ENCODE assay signal across 21 cellular contexts in genomic region chr11:117944554-117944953, GRCh38. TPM values are rescaled to one million over a fixed set of nuclear protein-coding genes. Genes with fewer than 3 reads are reported as not detected.
DNase-seq lines count a peak whose midpoint lies in the region; ATAC-seq, FAIRE-seq and TF ChIP-seq lines count a peak whose summit lies in the region.
"Had no signal": no experiment of that assay in that cellular context is flagged by ENCODE, and none has a peak within 500 bp of the region (broad histone marks: within the 10 kb centered on the region; RNA-seq: fewer than 3 reads in every experiment).

No MANE protein-coding gene starts in this region.

- H3K9me3 Mint-ChIP-seq in T-helper 2 cell treated with Interferon-gamma antibody and Interleukin-4, amounts not matched to agents 5 μg/mL and 100 μg/mL, for 36 hours = peaks cover 7% of the 10 kb centered on the region
- H3K9me3 Mint-ChIP-seq in activated T-helper 2 cell treated with anti-CD3 and anti-CD28 coated beads, Interferon-gamma antibody, Interleukin-2, Interleukin-4, amounts not matched to agents 10 μg/mL and 5 μg/mL and 100 μg/mL, durations not matched to agents 14 hours and 24 hours and 36 hours = peaks cover 10% of the 10 kb centered on the region
- H3K9me3 Mint-ChIP-seq in osteocyte (ENCODE audit: unreplicated experiment) = no peaks in the 10 kb centered on the region
- H3K9me3 Mint-ChIP-seq in Calu3 (ENCODE audit: low read depth, unreplicated experiment) = peaks cover 5% of the 10 kb centered on the region
- H3K9me3 Mint-ChIP-seq: HFFc6 had no signal

- DNase-seq in T-helper 2 cell treated with Interferon-gamma antibody and Interleukin-4, amounts not matched to agents 5 μg/mL and 100 μg/mL, for 36 hours (ENCODE audit: low spot score) = no peak
- no peak for DNase-seq in T-helper 2 cell
- no peak for DNase-seq in GM19239 (ENCODE audit: insufficient read length, low spot score)
- no peak for DNase-seq in activated T-helper 2 cell treated with anti-CD3 and anti-CD28 coated beads, Interferon-gamma antibody, Interleukin-2, Interleukin-4, amounts not matched to agents 10 μg/mL and 5 μg/mL and 100 μg/mL, durations not matched to agents 14 hours and 24 hours and 36 hours (ENCODE audit: low spot score)
- DNase-seq in osteocyte (ENCODE audit: extremely low spot score, unreplicated experiment) = peak; percentile 34
- no peak for DNase-seq in pancreas
- DNase-seq in Calu3 = no peak
- no peak for DNase-seq in NCI-H82 treated with DMSO at 0.1 percent for 48 hours (lab: John Stamatoyannopoulos, UW; ENCODE audit: unreplicated experiment)
- DNase-seq: 8988T; activated CD4-positive, alpha-beta T cell treated with anti-CD3 and anti-CD28 coated beads, Interleukin-2, amount 50 U/mL, for 4 hours; adrenal gland; Caco-2; cortex of kidney; HFFc6; left ventricle myocardium superior; NCI-H1105 treated with DMSO at 0.1 percent for 48 hours; NCI-H526; psoas muscle; stimulated activated CD4-positive, alpha-beta T cell treated with anti-CD3 and anti-CD28 coated beads, Interleukin-1b, Interleukin-23, amount 100 ng/mL, for 48 hours; upper lobe of left lung had no signal

- H3K27me3 ChIP-seq in pancreas = no peaks in the 10 kb centered on the region
- H3K27me3 ChIP-seq: adrenal gland, upper lobe of left lung had no signal

- H3K27ac Mint-ChIP-seq in T-helper 2 cell treated with Interferon-gamma antibody and Interleukin-4, amounts not matched to agents 5 μg/mL and 100 μg/mL, for 36 hours = peak overlapping the region; percentile 64
- peak overlapping the region; percentile 5 for H3K27ac Mint-ChIP-seq in activated T-helper 2 cell treated with anti-CD3 and anti-CD28 coated beads, Interferon-gamma antibody, Interleukin-2, Interleukin-4, amounts not matched to agents 10 μg/mL and 5 μg/mL and 100 μg/mL, durations not matched to agents 14 hours and 24 hours and 36 hours
- H3K27ac Mint-ChIP-seq in osteocyte (ENCODE audit: unreplicated experiment) = no peak overlapping the region
- no peak overlapping the region for H3K27ac Mint-ChIP-seq in Calu3 (ENCODE audit: unreplicated experiment)
- H3K27ac Mint-ChIP-seq: HFFc6 had no signal

- peaks cover 57% of the 10 kb centered on the region for H3K4me1 Mint-ChIP-seq in T-helper 2 cell treated with Interferon-gamma antibody and Interleukin-4, amounts not matched to agents 5 μg/mL and 100 μg/mL, for 36 hours (ENCODE audit: low read depth)
- peaks cover 56% of the 10 kb centered on the region for H3K4me1 Mint-ChIP-seq in activated T-helper 2 cell treated with anti-CD3 and anti-CD28 coated beads, Interferon-gamma antibody, Interleukin-2, Interleukin-4, amounts not matched to agents 10 μg/mL and 5 μg/mL and 100 μg/mL, durations not matched to agents 14 hours and 24 hours and 36 hours (ENCODE audit: low read depth)
- H3K4me1 Mint-ChIP-seq in osteocyte (ENCODE audit: unreplicated experiment) (no peaks in the 10 kb centered on the region), Calu3 (ENCODE audit: low read depth, unreplicated experiment) (peaks cover 8% of the 10 kb centered on the region)

- no peak for ATAC-seq in pancreas
- ATAC-seq: HepG2, psoas muscle had no signal

- intact Hi-C loops in activated T-helper 2 cell treated with anti-CD3 and anti-CD28 coated beads, Interferon-gamma antibody, Interleukin-2, Interleukin-4, amounts not matched to agents 10 μg/mL and 5 μg/mL and 100 μg/mL, durations not matched to agents 14 hours and 24 hours and 36 hours (cut with micrococcal nuclease) = no loop called here
- intact Hi-C loops in pancreas (cut with DNase I) (loop anchor here in 1 of 3 donors (5.0 kb wide), 1 partner anchor 107 kb away; no protein-coding TSS in a partner anchor), Calu3 (cut with micrococcal nuclease; ENCODE audit: unreplicated experiment) (no loop called here)

- WGBS in pancreas, 2 donors = 68 to 79% methylated on average over 5 of the region's 5 CpGs

- H3K27me3 Mint-ChIP-seq in T-helper 2 cell treated with Interferon-gamma antibody and Interleukin-4, amounts not matched to agents 5 μg/mL and 100 μg/mL, for 36 hours (ENCODE audit: low read depth) = no peaks in the 10 kb centered on the region
- H3K27me3 Mint-ChIP-seq in activated T-helper 2 cell treated with anti-CD3 and anti-CD28 coated beads, Interferon-gamma antibody, Interleukin-2, Interleukin-4, amounts not matched to agents 10 μg/mL and 5 μg/mL and 100 μg/mL, durations not matched to agents 14 hours and 24 hours and 36 hours (ENCODE audit: low read depth) = no peaks in the 10 kb centered on the region
- peaks cover 40% of the 10 kb centered on the region for H3K27me3 Mint-ChIP-seq in osteocyte (ENCODE audit: unreplicated experiment)
- no peaks in the 10 kb centered on the region for H3K27me3 Mint-ChIP-seq in Calu3 (ENCODE audit: unreplicated experiment)

- H3K4me1 ChIP-seq in pancreas = no peaks in the 10 kb centered on the region
- H3K4me1 ChIP-seq: psoas muscle had no signal

- FAIRE-seq in GM19239 (lab: Jason Lieb, UNC) = peak; percentile 59
- no peak for FAIRE-seq in pancreas (lab: Jason Lieb, UNC)
- FAIRE-seq: HepG2 had no signal

- BruUV-seq in Calu3 (replicated peaks; lab: Mats Ljungman, UMichigan) = no TSS peak

- no peaks in the 10 kb centered on the region for H3K36me3 ChIP-seq in pancreas
- H3K36me3 ChIP-seq: adrenal gland, upper lobe of left lung had no signal

- TF ChIP-seq CTCF in osteocyte (IDR thresholded peaks at IDR 0.05) = no peak
- TF ChIP-seq CTCF in pancreas (IDR thresholded peaks at IDR 0.05) = no peak
- no peak for TF ChIP-seq CTCF in Calu3 (IDR thresholded peaks at IDR 0.05; ENCODE audit: unreplicated experiment)

- no peak overlapping the region for H3K27ac ChIP-seq in pancreas
- H3K27ac ChIP-seq: adrenal gland, psoas muscle had no signal

- CTCF ChIA-PET in Calu3 (lab: Charles Lee) = no interaction called here

- H3K36me3 Mint-ChIP-seq in T-helper 2 cell treated with Interferon-gamma antibody and Interleukin-4, amounts not matched to agents 5 μg/mL and 100 μg/mL, for 36 hours (ENCODE audit: low read depth) = peaks cover 9% of the 10 kb centered on the region
- no peaks in the 10 kb centered on the region for H3K36me3 Mint-ChIP-seq in activated T-helper 2 cell treated with anti-CD3 and anti-CD28 coated beads, Interferon-gamma antibody, Interleukin-2, Interleukin-4, amounts not matched to agents 10 μg/mL and 5 μg/mL and 100 μg/mL, durations not matched to agents 14 hours and 24 hours and 36 hours (ENCODE audit: low read depth)
- H3K36me3 Mint-ChIP-seq in osteocyte (ENCODE audit: unreplicated experiment) (no peaks in the 10 kb centered on the region), Calu3 (ENCODE audit: insufficient read depth, unreplicated experiment) (no peaks in the 10 kb centered on the region)

- H3K9me3 ChIP-seq in pancreas = no peaks in the 10 kb centered on the region
- H3K9me3 ChIP-seq: adrenal gland, upper lobe of left lung had no signal

- H3K4me3 Mint-ChIP-seq in T-helper 2 cell treated with Interferon-gamma antibody and Interleukin-4, amounts not matched to agents 5 μg/mL and 100 μg/mL, for 36 hours = peak overlapping the region; percentile 25
- no peak overlapping the region for H3K4me3 Mint-ChIP-seq in activated T-helper 2 cell treated with anti-CD3 and anti-CD28 coated beads, Interferon-gamma antibody, Interleukin-2, Interleukin-4, amounts not matched to agents 10 μg/mL and 5 μg/mL and 100 μg/mL, durations not matched to agents 14 hours and 24 hours and 36 hours (ENCODE audit: low read depth)
- H3K4me3 Mint-ChIP-seq in osteocyte (ENCODE audit: unreplicated experiment) (no peak overlapping the region), Calu3 (ENCODE audit: low read depth, unreplicated experiment) (no peak overlapping the region)
- H3K4me3 Mint-ChIP-seq: HFFc6 had no signal

- H3K4me3 ChIP-seq in pancreas = no peak overlapping the region
- H3K4me3 ChIP-seq: adrenal gland, psoas muscle, upper lobe of left lung had no signal

RNA-seq across cellular contexts. Expression of gene TMPRSS13, which starts 15.4 kb away (rescaled TPM):
- total RNA-seq in activated T-helper 2 cell treated with anti-CD3 and anti-CD28 coated beads, Interferon-gamma antibody, Interleukin-2, Interleukin-4, amounts not matched to agents 10 μg/mL and 5 μg/mL and 100 μg/mL, durations not matched to agents 14 hours and 24 hours and 36 hours = 2.7 and 5.3 TPM in 2 replicates
- total RNA-seq in osteocyte = not detected in 2 replicates
- 1 to 10 TPM; 1.4 to 8.2 (median 2.0) TPM for total RNA-seq in pancreas
- 1 to 10 TPM; 3.2 TPM for polyA plus RNA-seq in pancreas
- 1.4 and 2.3 TPM in 2 replicates for total RNA-seq in Calu3 (2022)
- total RNA-seq: HepG2, HFFc6, psoas muscle had no signal
- polyA plus RNA-seq: HepG2, psoas muscle had no signal

RNA-seq across cellular contexts. Expression of gene IL10RA, which starts 41.6 kb away (rescaled TPM):
- 144 and 147 TPM in 2 replicates for total RNA-seq in activated T-helper 2 cell treated with anti-CD3 and anti-CD28 coated beads, Interferon-gamma antibody, Interleukin-2, Interleukin-4, amounts not matched to agents 10 μg/mL and 5 μg/mL and 100 μg/mL, durations not matched to agents 14 hours and 24 hours and 36 hours
- total RNA-seq in osteocyte = not detected in 2 replicates
- total RNA-seq in pancreas = 10 to 100 TPM in 1 of 6 donors, 1 to 10 TPM in 3, under 1 TPM in 2; 0.60 to 15.5 (median 4.0) TPM
- 1 to 10 TPM; 1.8 to 2.4 TPM for polyA plus RNA-seq in pancreas
- total RNA-seq in Calu3 (2022) = 0.05 and 0.76 TPM in 2 replicates
- total RNA-seq: HepG2, HFFc6 had no signal
- polyA plus RNA-seq: HepG2 had no signal

Comparison
In these comparisons a context has a peak if more than half of its experiments do, and no peak if none do; other contexts are left out.
1. H3K27ac Mint-ChIP-seq: peak in T-helper 2 cell treated with Interferon-gamma antibody and Interleukin-4, amounts not matched to agents 5 μg/mL and 100 μg/mL, for 36 hours (single experiment) and activated T-helper 2 cell treated with anti-CD3 and anti-CD28 coated beads, Interferon-gamma antibody, Interleukin-2, Interleukin-4, amounts not matched to agents 10 μg/mL and 5 μg/mL and 100 μg/mL, durations not matched to agents 14 hours and 24 hours and 36 hours (single experiment); none in osteocyte (single experiment) and Calu3 (single experiment).